In genomic region chr11:117180661-117181585, GRCh38 we compare ENCODE assay signal across 8 cellular contexts. TPM values are rescaled to one million over a fixed set of nuclear protein-coding genes. Genes with fewer than 3 reads are reported as not detected.
DNase-seq lines count a peak whose midpoint lies in the region; ATAC-seq, FAIRE-seq and TF ChIP-seq lines count a peak whose summit lies in the region.

No MANE protein-coding gene starts in this region.

- peaks cover 10% of the 10 kb centered on the region for H3F3A ChIP-seq in SK-N-SH (replicated peaks; ENCODE audit: insufficient read depth)

- H4K20me1 ChIP-seq in SK-N-SH (ENCODE audit: insufficient read depth): no peaks in the 10 kb centered on the region

- H3K4me2 ChIP-seq in SK-N-SH: no peak overlapping the region

- CTCF ChIA-PET in SK-N-SH (lab: Yijun Ruan, JAX): interaction anchor here (0.5 to 6.4 kb wide), 14 partner anchors 8 to 1281 kb away, joined by 3 to 54 read pairs (median 4); partner anchors contain the start of genes APOA5, PAFAH1B2, PCSK7 and RNF214

- no peak for FAIRE-seq in D721Med (lab: Jason Lieb, UNC)

- H3K9me2 ChIP-seq in SK-N-SH: no peaks in the 10 kb centered on the region

- POLR2A ChIA-PET in SK-N-SH (lab: Yijun Ruan, JAX): interaction anchor here (1.4 kb wide), 1 partner anchor 16 kb away, joined by 3 read pairs; no protein-coding TSS in a partner anchor

- H3K9ac ChIP-seq in SK-N-SH: no peak overlapping the region

- H3K27ac ChIP-seq in SK-N-SH (ENCODE audit: low read depth in 2 of 2, low read length in 1 of 2): no peak overlapping the region

- peak; percentile 27 for TF ChIP-seq RAD21 in SK-N-SH (IDR thresholded peaks at IDR 0.05; ENCODE audit: low read length)

- peaks cover 11% of the 10 kb centered on the region; the same call in 1 of the 2 replicates for H3K79me2 ChIP-seq in SK-N-SH (ENCODE audit: insufficient read depth)

- peaks cover 8 to 14% of the 10 kb centered on the region in 2 experiments for H3K36me3 ChIP-seq in SK-N-SH (replicated peaks in 1 of 2; ENCODE audit: control insufficient read depth in 1 of 2, insufficient read depth in 2 of 2, low read length in 1 of 2)

- H3K27me3 ChIP-seq in SK-N-SH (ENCODE audit: insufficient read depth): no peaks in the 10 kb centered on the region

- TF ChIP-seq EP300 in SK-N-SH (IDR thresholded peaks at IDR 0.05; ENCODE audit: borderline replicate concordance in 1 of 2, low read depth in 1 of 2, low read length in 1 of 2): no peak

- ATAC-seq in HG02981 (IDR thresholded peaks at IDR 0.05; ENCODE audit: unreplicated experiment): peak; percentile 24

- peak; percentile 81 for TF ChIP-seq CTCF in D721Med (IDR thresholded peaks at IDR 0.05; ENCODE audit: insufficient read depth, missing control alignments)
- peak; percentile 53 for TF ChIP-seq CTCF in SK-N-SH (IDR thresholded peaks at IDR 0.05)
- TF ChIP-seq CTCF in retinal pigment epithelial cell (conservative IDR thresholded peaks at IDR 0.05; ENCODE audit: low read depth, low read length): peak; percentile 80

- no peak overlapping the region for H2AFZ ChIP-seq in SK-N-SH (ENCODE audit: low read depth)

- no peaks in the 10 kb centered on the region for H3K9me3 ChIP-seq in SK-N-SH

- 69% methylated on average over 20 of the region's 22 CpGs for WGBS in SK-N-SH (ENCODE audit: low lambda C conversion rate)

- H3K4me3 ChIP-seq in SK-N-SH (ENCODE audit: low read depth in 2 of 2, low read length in 1 of 2) (no peak overlapping the region; a peak in 1 of 4 replicates), retinal pigment epithelial cell (ENCODE audit: low read length) (no peak overlapping the region)

- DNase-seq in D721Med (ENCODE audit: insufficient read length, low spot score) (peak; percentile 73), SK-N-SH (peak; percentile 71), amygdala (lab: John Stamatoyannopoulos, UW) (peak in 48 of 56 donors; percentile 13 to 84 (median 62)), hypothalamus (lab: John Stamatoyannopoulos, UW) (peak in 42 of 51 donors; percentile 11 to 84 (median 58)), retinal pigment epithelial cell (ENCODE audit: low read depth) (peak; percentile 43), SK-N-DZ (ENCODE audit: low spot score) (no peak), NCI-H1417 treated with DMSO at 0.1 percent for 48 hours (lab: John Stamatoyannopoulos, UW) (no peak)

- H3K4me1 ChIP-seq in SK-N-SH (ENCODE audit: control insufficient read depth in 1 of 2, insufficient read depth in 2 of 2, low read depth in 1 of 2, low read length in 1 of 2): peaks cover 10 to 20% of the 10 kb centered on the region in 2 experiments; a peak in 2 of 4 replicates

TF ChIP-seq in SK-N-SH, 30 proteins besides CTCF, POLR2A, EP300 and RAD21:
- TF ChIP-seq SMC3 (IDR thresholded peaks at IDR 0.05; ENCODE audit: low read depth, low read length) (peak; percentile 42; the same call in 1 of the 2 replicates), ELF1 (IDR thresholded peaks at IDR 0.05) (no peak), MEF2A (IDR thresholded peaks at IDR 0.05; ENCODE audit: borderline replicate concordance, low read depth) (no peak), MXI1 (IDR thresholded peaks at IDR 0.05; ENCODE audit: low read depth, low read length) (peak; percentile 56; the same call in 1 of the 2 replicates), MAX (IDR thresholded peaks at IDR 0.05; ENCODE audit: low read depth) (0 out of 2 replicates have a peak, but pooled peaks have one; percentile 38)

RNA-seq across cellular contexts. Expression of gene SIDT2, which starts 2.4 kb away (rescaled TPM):
- 17.3 and 17.5 TPM in 2 replicates for polyA plus RNA-seq in SK-N-SH (2012; rRNA removed)
- 8.0 and 12.6 TPM in 2 replicates for polyA plus RNA-seq in SK-N-SH (2012; cell fraction: cytosol; rRNA removed)
- polyA plus RNA-seq in SK-N-SH (2012; cell fraction: nucleus; rRNA removed): 39.5 and 52.3 TPM in 2 replicates
- 1.4 and 1.9 TPM in 2 replicates for polyA plus RNA-seq in SK-N-DZ (2014; cell fraction: cytosol; rRNA removed)
- 8.4 and 14.3 TPM in 2 replicates for polyA plus RNA-seq in SK-N-DZ (2014; cell fraction: nucleus; rRNA removed)

RNA-seq across cellular contexts. Expression of gene TAGLN, which starts 18.2 kb away (rescaled TPM):
- 519 and 811 TPM in 2 replicates for polyA plus RNA-seq in SK-N-SH (2012; rRNA removed)
- 447 and 526 TPM in 2 replicates for polyA plus RNA-seq in SK-N-SH (2012; cell fraction: cytosol; rRNA removed)
- polyA plus RNA-seq in SK-N-SH (2012; cell fraction: nucleus; rRNA removed): 571 and 676 TPM in 2 replicates
- polyA plus RNA-seq in SK-N-DZ (2014; cell fraction: cytosol; rRNA removed): 0.14 and 0.77 TPM in 2 replicates
- 4.7 and 8.1 TPM in 2 replicates for polyA plus RNA-seq in SK-N-DZ (2014; cell fraction: nucleus; rRNA removed)

RNA-seq across cellular contexts. Expression of gene PAFAH1B2, which starts 36.8 kb away (rescaled TPM):
- polyA plus RNA-seq in SK-N-SH (2012; rRNA removed): 19.6 and 27.3 TPM in 2 replicates
- 25.9 and 27.4 TPM in 2 replicates for polyA plus RNA-seq in SK-N-SH (2012; cell fraction: cytosol; rRNA removed)
- polyA plus RNA-seq in SK-N-SH (2012; cell fraction: nucleus; rRNA removed): 25.4 and 27.2 TPM in 2 replicates
- polyA plus RNA-seq in SK-N-DZ (2014; cell fraction: cytosol; rRNA removed): 32.6 and 33.7 TPM in 2 replicates
- polyA plus RNA-seq in SK-N-DZ (2014; cell fraction: nucleus; rRNA removed): 8.5 and 11.4 TPM in 2 replicates

RNA-seq across cellular contexts. Expression of gene PCSK7, which starts 51.0 kb away (rescaled TPM):
- 49.7 and 52.1 TPM in 2 replicates for polyA plus RNA-seq in SK-N-SH (2012; rRNA removed)
- 22.8 and 36.1 TPM in 2 replicates for polyA plus RNA-seq in SK-N-SH (2012; cell fraction: cytosol; rRNA removed)
- polyA plus RNA-seq in SK-N-SH (2012; cell fraction: nucleus; rRNA removed): 133 and 171 TPM in 2 replicates
- polyA plus RNA-seq in SK-N-DZ (2014; cell fraction: cytosol; rRNA removed): 13.0 and 13.2 TPM in 2 replicates
- 33.9 and 37.1 TPM in 2 replicates for polyA plus RNA-seq in SK-N-DZ (2014; cell fraction: nucleus; rRNA removed)

RNA-seq across cellular contexts. Expression of gene RNF214, which starts 51.5 kb away (rescaled TPM):
- polyA plus RNA-seq in SK-N-SH (2012; rRNA removed): 11.9 and 15.4 TPM in 2 replicates
- polyA plus RNA-seq in SK-N-SH (2012; cell fraction: cytosol; rRNA removed): 10.4 and 11.4 TPM in 2 replicates
- polyA plus RNA-seq in SK-N-SH (2012; cell fraction: nucleus; rRNA removed): 25.9 and 36.4 TPM in 2 replicates
- 5.8 TPM in 2 replicates for polyA plus RNA-seq in SK-N-DZ (2014; cell fraction: cytosol; rRNA removed)
- 4.5 and 4.6 TPM in 2 replicates for polyA plus RNA-seq in SK-N-DZ (2014; cell fraction: nucleus; rRNA removed)

Comparison
In these comparisons a context has a peak if more than half of its experiments do, and no peak if none do; other contexts are left out.
1. DNase-seq: peak in D721Med (single experiment), SK-N-SH (single experiment), amygdala (48 of 56), hypothalamus (42 of 51) and retinal pigment epithelial cell (single experiment); none in SK-N-DZ (single experiment) and NCI-H1417 treated with DMSO at 0.1 percent for 48 hours (single experiment).
2. Peak in every context shown above with its lines, with median percentiles within 50 percentile points of each other: CTCF ChIP-seq.